Comparison of ENCODE assay signal across 1 cellular context in genomic region chr16:66614161-66614802, GRCh38.
TF ChIP-seq lines count a peak whose summit lies in the region.

No MANE protein-coding gene starts in this region.

TF ChIP-seq in HepG2, 621 proteins besides CTCF, POLR2A, EP300 and RAD21 (continued from another document and continues in another):
- TF ChIP-seq ARID5B (CRISPR knock-in tag; IDR thresholded peaks at IDR 0.05), result 0 out of 2 replicates have a peak, but pooled peaks have one; percentile 17
- no peak for TF ChIP-seq FIP1L1 (IDR thresholded peaks at IDR 0.05; ENCODE audit: borderline replicate concordance, insufficient read depth, low read depth, low read length)
- TF ChIP-seq ZSCAN30 (CRISPR knock-in tag; IDR thresholded peaks at IDR 0.05), result no peak
- TF ChIP-seq SMARCE1 (IDR thresholded peaks at IDR 0.05; ENCODE audit: borderline replicate concordance), result no peak
- TF ChIP-seq ATF5 (CRISPR knock-in tag; IDR thresholded peaks at IDR 0.05; ENCODE audit: low read depth), result no peak
- TF ChIP-seq PBX3 (CRISPR knock-in tag; IDR thresholded peaks at IDR 0.05; ENCODE audit: borderline replicate concordance), result no peak
- no peak for TF ChIP-seq LCORL (IDR thresholded peaks at IDR 0.05)
- no peak; the same call in 1 of the 2 replicates for TF ChIP-seq LCORL (CRISPR knock-in tag; IDR thresholded peaks at IDR 0.05)
- no peak for TF ChIP-seq EEA1 (CRISPR knock-in tag; IDR thresholded peaks at IDR 0.05; ENCODE audit: borderline replicate concordance)
- TF ChIP-seq PHB2 (IDR thresholded peaks at IDR 0.05; ENCODE audit: partially characterized antibody), result no peak
- TF ChIP-seq ZBED4 (CRISPR knock-in tag; IDR thresholded peaks at IDR 0.05; ENCODE audit: borderline replicate concordance), result no peak
- no peak for TF ChIP-seq PRDM4 (CRISPR knock-in tag; IDR thresholded peaks at IDR 0.05; ENCODE audit: borderline replicate concordance)
- TF ChIP-seq HNF1B (CRISPR knock-in tag; IDR thresholded peaks at IDR 0.05), result no peak
- TF ChIP-seq KDM2A (CRISPR knock-in tag; IDR thresholded peaks at IDR 0.05; ENCODE audit: borderline replicate concordance, low read depth), result peak; percentile 38; the same call in 1 of the 2 replicates
- TF ChIP-seq HHEX (CRISPR knock-in tag; IDR thresholded peaks at IDR 0.05), result no peak
- TF ChIP-seq ZBTB38 (CRISPR knock-in tag; IDR thresholded peaks at IDR 0.05), result peak; percentile 70; the same call in 1 of the 2 replicates
- TF ChIP-seq ZZZ3 (CRISPR knock-in tag; IDR thresholded peaks at IDR 0.05; ENCODE audit: borderline replicate concordance), result no peak
- TF ChIP-seq SOX13 (IDR thresholded peaks at IDR 0.05), result no peak
- TF ChIP-seq SOX13 (CRISPR knock-in tag; conservative IDR thresholded peaks at IDR 0.05 in 1 of 2, IDR thresholded peaks at IDR 0.05 in 1 of 2), result no peak
- no peak for TF ChIP-seq HES4 (CRISPR knock-in tag; IDR thresholded peaks at IDR 0.05; ENCODE audit: borderline replicate concordance)
- no peak for TF ChIP-seq NFE2 (CRISPR knock-in tag; IDR thresholded peaks at IDR 0.05)
- peak; percentile 39; the same call in 1 of the 2 replicates for TF ChIP-seq HNF4G (IDR thresholded peaks at IDR 0.05; ENCODE audit: borderline replicate concordance, low read depth, low read length)
- TF ChIP-seq HNF4G (CRISPR knock-in tag; IDR thresholded peaks at IDR 0.05; ENCODE audit: borderline replicate concordance, low read depth), result no peak
- no peak for TF ChIP-seq ZNF749 (CRISPR knock-in tag; IDR thresholded peaks at IDR 0.05; ENCODE audit: borderline replicate concordance)
- TF ChIP-seq NFKBIZ (CRISPR knock-in tag; IDR thresholded peaks at IDR 0.05), result no peak
- no peak for TF ChIP-seq MIER2 (CRISPR knock-in tag; IDR thresholded peaks at IDR 0.05)
- no peak for TF ChIP-seq AHDC1 (CRISPR knock-in tag; IDR thresholded peaks at IDR 0.05; ENCODE audit: borderline replicate concordance)
- no peak for TF ChIP-seq KMT2B (CRISPR knock-in tag; IDR thresholded peaks at IDR 0.05)
- TF ChIP-seq REPIN1 (CRISPR knock-in tag; IDR thresholded peaks at IDR 0.05; ENCODE audit: borderline replicate concordance, low read depth), result no peak
- peak; percentile 45; the same call in 1 of the 2 replicates for TF ChIP-seq CEBPB (IDR thresholded peaks at IDR 0.05; ENCODE audit: borderline replicate concordance, low read depth, low read length)
- no peak for TF ChIP-seq ZNF121 (CRISPR knock-in tag; IDR thresholded peaks at IDR 0.05)
